8 cellular contexts compared by ENCODE assay signal in genomic region chr6:107488875-107489635, GRCh38. TPM values are rescaled to one million over a fixed set of nuclear protein-coding genes. Genes with fewer than 3 reads are reported as not detected.
A peak's percentile ranks its signal among the peaks of the same experiment; 100 is the strongest.
DNase-seq lines count a peak whose midpoint lies in the region; ATAC-seq, FAIRE-seq and TF ChIP-seq lines count a peak whose summit lies in the region.

No MANE protein-coding gene starts in this region.

- H3K27ac ChIP-seq in heart left ventricle (peak overlapping the region in 11 of 12 donors; percentile 63 to 90 (median 80)), pancreas (peak overlapping the region in 1 of 4 donors; percentile 27)

- peak overlapping the region; percentile 92 for H3K4me3 Mint-ChIP-seq in activated naive CD8-positive, alpha-beta T cell

- H3K27me3 ChIP-seq in heart left ventricle (peaks cover 0 to 45% (median 0%) of the 10 kb centered on the region in 9 donors), pancreas (no peaks in the 10 kb centered on the region)

- DNase-seq in activated CD4-positive, alpha-beta T cell treated with anti-CD3 and anti-CD28 coated beads for 48 hours, result peak; percentile 41
- no peak for DNase-seq in activated CD4-positive, alpha-beta T cell treated with anti-CD3 and anti-CD28 coated beads, Interleukin-2, amount 50 U/mL, for 4 hours
- DNase-seq in NCI-H524 treated with DMSO at 0.1 percent for 48 hours (lab: John Stamatoyannopoulos, UW), result peak; percentile 6
- DNase-seq in heart left ventricle, result peak; percentile 56 to 81 (median 60)
- peak; percentile 5 to 71 (median 25) for DNase-seq in pancreas
- DNase-seq in Kasumi-1 (lab: John Stamatoyannopoulos, UW), result no peak
- DNase-seq in HPDE6-E6E7 (ENCODE audit: extremely low spot score), result no peak

- peak overlapping the region; percentile 11 for H3K27ac Mint-ChIP-seq in activated naive CD8-positive, alpha-beta T cell

- no peak for TF ChIP-seq POLR2A in heart left ventricle (IDR thresholded peaks at IDR 0.05)

- H3K4me1 ChIP-seq in heart left ventricle (peaks cover 0 to 41% (median 14%) of the 10 kb centered on the region in 12 donors), pancreas (peaks cover 0 to 5% (median 0%) of the 10 kb centered on the region in 3 donors)

- peaks cover 32% of the 10 kb centered on the region for H3K27me3 Mint-ChIP-seq in activated naive CD8-positive, alpha-beta T cell

- no peaks in the 10 kb centered on the region for H3K9me3 ChIP-seq in heart left ventricle
- no peaks in the 10 kb centered on the region for H3K9me3 ChIP-seq in pancreas

- H3K36me3 ChIP-seq in heart left ventricle (no peaks in the 10 kb centered on the region), pancreas (no peaks in the 10 kb centered on the region)

- no peaks in the 10 kb centered on the region for H3K9me3 Mint-ChIP-seq in activated naive CD8-positive, alpha-beta T cell (ENCODE audit: low read depth)

- 0 to 1% (median 0%) methylated on average over 45 to 51 of the region's 51 CpGs for WGBS in heart left ventricle, 4 donors
- WGBS in pancreas, 2 donors, result 2% methylated on average over 50 to 51 of the region's 51 CpGs

- no peaks in the 10 kb centered on the region for H3K36me3 Mint-ChIP-seq in activated naive CD8-positive, alpha-beta T cell

- intact Hi-C loops in heart left ventricle (cut with DNase I), result loop anchor here in 3 of 10 donors (1.0 to 10.0 kb wide), 3 partner anchors 30 to 166 kb away; partner anchors contain the start of gene PDSS2 (in 2 of the 3)
- intact Hi-C loops in pancreas (cut with DNase I), result no loop called here

- TF ChIP-seq CTCF in heart left ventricle (IDR thresholded peaks at IDR 0.05) (peak in 1 of 12 donors; percentile 7), pancreas (IDR thresholded peaks at IDR 0.05) (no peak)

- ATAC-seq in heart left ventricle (peak in 3 of 4 donors; percentile 30 to 52 (median 35)), pancreas (peak in 3 of 4 donors; percentile 27 to 59 (median 53))

- peak overlapping the region; percentile 60 to 96 (median 82) for H3K4me3 ChIP-seq in heart left ventricle
- peak overlapping the region; percentile 22 to 72 (median 50) for H3K4me3 ChIP-seq in pancreas

- peaks cover 17% of the 10 kb centered on the region for H3K4me1 Mint-ChIP-seq in activated naive CD8-positive, alpha-beta T cell (ENCODE audit: low read depth)

- FAIRE-seq in pancreas (lab: Jason Lieb, UNC), result no peak

RNA-seq across cellular contexts. Expression of gene SOBP, which starts 0.9 kb away (rescaled TPM):
- total RNA-seq in heart left ventricle, result 10 to 100 TPM; 14.6 to 24.9 (median 16.5) TPM
- polyA plus RNA-seq in heart left ventricle, result 10 to 100 TPM; 10.6 to 11.4 TPM
- 1 to 10 TPM; 1.1 to 3.4 (median 2.0) TPM for total RNA-seq in pancreas
- polyA plus RNA-seq in pancreas, result 1 to 10 TPM; 1.7 to 3.5 TPM

RNA-seq across cellular contexts. Expression of gene PDSS2, which starts 29.7 kb away (rescaled TPM):
- total RNA-seq in heart left ventricle (10 to 100 TPM; 13.2 to 24.4 (median 14.4) TPM), pancreas (10 to 100 TPM in 1 of 6 donors, 1 to 10 TPM in 5; 5.3 to 10.1 (median 6.5) TPM)
- polyA plus RNA-seq in heart left ventricle (10 to 100 TPM in 1 of 2 donors, 1 to 10 TPM in 1; 7.2 to 16.5 TPM), pancreas (1 to 10 TPM; 2.7 to 6.1 TPM)

Comparison
In these comparisons a context has a peak if more than half of its experiments do, and no peak if none do; other contexts are left out.
1. DNase-seq: peak in activated CD4-positive, alpha-beta T cell treated with anti-CD3 and anti-CD28 coated beads for 48 hours (single experiment), NCI-H524 treated with DMSO at 0.1 percent for 48 hours (single experiment), heart left ventricle (5 of 5) and pancreas (6 of 6); none in activated CD4-positive, alpha-beta T cell treated with anti-CD3 and anti-CD28 coated beads, Interleukin-2, amount 50 U/mL, for 4 hours (0 of 2), Kasumi-1 (0 of 2) and HPDE6-E6E7 (single experiment).